Comparison of ENCODE assay signal across 16 cellular contexts in genomic region chr4:54930226-54930625, GRCh38.
DNase-seq lines count a peak whose midpoint lies in the region; ATAC-seq, FAIRE-seq and TF ChIP-seq lines count a peak whose summit lies in the region.
"Had no signal": no experiment of that assay in that cellular context is flagged by ENCODE, and none has a peak within 500 bp of the region (broad histone marks: within the 10 kb centered on the region; RNA-seq: fewer than 3 reads in every experiment).

No MANE protein-coding gene starts in this region.

- FAIRE-seq in H54 (lab: Jason Lieb, UNC), result no peak
- FAIRE-seq: G401.6 had no signal

- TF ChIP-seq CTCF in fibroblast of the aortic adventitia (IDR thresholded peaks at IDR 0.05; ENCODE audit: insufficient read depth, low read length), result no peak

- DNase-seq in DMS53 (lab: John Stamatoyannopoulos, UW) (peak; percentile 16), DMS53 treated with DMSO at 0.1 percent for 48 hours (lab: John Stamatoyannopoulos, UW; ENCODE audit: unreplicated experiment) (no peak), SW480 (ENCODE audit: low spot score) (peak; percentile 29), fibroblast of the aortic adventitia (ENCODE audit: low read depth) (peak; percentile 83), skeletal muscle cell (ENCODE audit: low read depth) (peak; percentile 1), H54 (ENCODE audit: insufficient read length, low spot score) (no peak)
- no peak for DNase-seq in effector CD8-positive, alpha-beta T cell (lab: John Stamatoyannopoulos, UW)
- DNase-seq: activated CD4-positive, alpha-beta T cell treated with anti-CD3 and anti-CD28 coated beads, Interleukin-2, amount 10 ng/mL, durations not matched to agents 24 days and 14 days; activated naive CD4-positive, alpha-beta T cell treated with anti-CD3 and anti-CD28 coated beads, Interleukin-2, amount 10 ng/mL, durations not matched to agents 7 days and 5 days; effector CD4-positive, alpha-beta T cell; KBM-7; natural killer cell; NCI-H446 treated with DMSO at 0.1 percent for 48 hours; stimulated activated CD4-positive, alpha-beta T cell treated with anti-CD3 and anti-CD28 coated beads, Interleukin-12 subunit alpha, Interleukin-12 subunit beta, amount 100 ng/mL, for 4 hours had no signal

- H3K4me3 ChIP-seq in fibroblast of the aortic adventitia (ENCODE audit: low read depth, low read length), result no peak overlapping the region
- H3K4me3 ChIP-seq in skeletal muscle cell (ENCODE audit: low read depth, low read length), result no peak overlapping the region

- TF ChIP-seq POLR2A in H54 (IDR thresholded peaks at IDR 0.05; ENCODE audit: low read depth, low read length), result no peak

- ATAC-seq in GM18502 (IDR thresholded peaks at IDR 0.05; ENCODE audit: poor library complexity, unreplicated experiment), result no peak

Comparison
In these comparisons a context has a peak if more than half of its experiments do, and no peak if none do; other contexts are left out.
1. DNase-seq: peak in DMS53 (single experiment), SW480 (single experiment), fibroblast of the aortic adventitia (single experiment) and skeletal muscle cell (single experiment); none in DMS53 treated with DMSO at 0.1 percent for 48 hours (single experiment), H54 (single experiment) and effector CD8-positive, alpha-beta T cell (single experiment).